In the genomic region with DNA sequence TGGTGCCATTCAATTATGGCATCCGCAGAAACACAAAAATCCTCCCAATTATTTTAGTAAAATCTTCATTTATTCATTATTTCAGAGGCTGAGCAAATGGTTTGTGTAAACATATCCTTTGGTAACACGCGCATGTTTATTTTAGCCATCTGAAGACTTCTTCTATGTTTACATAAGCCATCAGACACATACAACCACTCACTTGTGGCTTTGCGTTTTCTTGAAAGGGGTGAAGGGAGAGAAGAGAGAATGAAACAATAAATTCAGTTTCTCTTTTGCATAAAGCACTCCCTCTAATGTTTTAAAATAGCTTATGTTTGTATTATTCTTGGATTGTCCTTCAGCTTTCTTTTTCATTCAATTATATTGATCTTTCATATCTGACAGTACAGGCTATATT, we compare ENCODE assay signal across 15 cellular contexts.
DNase-seq lines count a peak whose midpoint lies in the region; ATAC-seq and TF ChIP-seq lines count a peak whose summit lies in the region.
"Had no signal": no experiment of that assay in that cellular context is flagged by ENCODE, and none has a peak within 500 bp of the region (broad histone marks: within the 10 kb centered on the region; RNA-seq: fewer than 3 reads in every experiment).

No MANE protein-coding gene starts in this region.

- no peak for TF ChIP-seq EP300 in esophagus muscularis mucosa (IDR thresholded peaks at IDR 0.05)
- TF ChIP-seq EP300 in sigmoid colon (IDR thresholded peaks at IDR 0.05): no peak

- TF ChIP-seq POLR2A in esophagus muscularis mucosa (IDR thresholded peaks at IDR 0.05; ENCODE audit: low read depth) (no peak), sigmoid colon (IDR thresholded peaks at IDR 0.05) (no peak)

- peaks cover 22% of the 10 kb centered on the region for H3K4me1 Mint-ChIP-seq in Calu3 (ENCODE audit: low read depth, unreplicated experiment)
- H3K4me1 Mint-ChIP-seq in CD4-positive, alpha-beta T cell (ENCODE audit: low read depth): no peaks in the 10 kb centered on the region
- H3K4me1 Mint-ChIP-seq in naive thymus-derived CD4-positive, alpha-beta T cell: no peaks in the 10 kb centered on the region
- H3K4me1 Mint-ChIP-seq: CD14-positive monocyte had no signal

- no peaks in the 10 kb centered on the region for H3K27me3 ChIP-seq in esophagus muscularis mucosa
- no peaks in the 10 kb centered on the region for H3K27me3 ChIP-seq in sigmoid colon
- no peaks in the 10 kb centered on the region for H3K27me3 ChIP-seq in CD4-positive, alpha-beta T cell (ENCODE audit: control insufficient read depth, insufficient read depth, low read length)
- no peaks in the 10 kb centered on the region for H3K27me3 ChIP-seq in naive thymus-derived CD4-positive, alpha-beta T cell (ENCODE audit: control insufficient read depth in 2 of 2, insufficient read depth in 2 of 2, low read length in 2 of 2)

- no peak for ATAC-seq in HG02610 (IDR thresholded peaks at IDR 0.05; ENCODE audit: unreplicated experiment)
- no peak for ATAC-seq in CD4-positive, alpha-beta T cell (ENCODE audit: poor library complexity)
- no peak for ATAC-seq in naive thymus-derived CD4-positive, alpha-beta T cell

- H3K27ac Mint-ChIP-seq in Calu3 (ENCODE audit: unreplicated experiment): peak overlapping the region; percentile 94
- no peak overlapping the region for H3K27ac Mint-ChIP-seq in CD4-positive, alpha-beta T cell
- no peak overlapping the region for H3K27ac Mint-ChIP-seq in naive thymus-derived CD4-positive, alpha-beta T cell
- H3K27ac Mint-ChIP-seq: CD14-positive monocyte; T-helper 1 cell treated with Interleukin-12 subunit alpha and Interleukin-12 subunit beta and Interleukin-4 antibody, amounts not matched to agents 30 μg/mL and 1 μg/mL, for 36 hours had no signal

- H3K36me3 ChIP-seq in esophagus muscularis mucosa: no peaks in the 10 kb centered on the region
- no peaks in the 10 kb centered on the region for H3K36me3 ChIP-seq in sigmoid colon
- H3K36me3 ChIP-seq in naive thymus-derived CD4-positive, alpha-beta T cell (ENCODE audit: control insufficient read depth in 2 of 3, insufficient read depth in 3 of 3, low read length in 3 of 3): no peaks in the 10 kb centered on the region

- no peaks in the 10 kb centered on the region for H3K27me3 Mint-ChIP-seq in Calu3 (ENCODE audit: unreplicated experiment)
- H3K27me3 Mint-ChIP-seq in CD4-positive, alpha-beta T cell: no peaks in the 10 kb centered on the region
- no peaks in the 10 kb centered on the region for H3K27me3 Mint-ChIP-seq in naive thymus-derived CD4-positive, alpha-beta T cell

- H3K27ac ChIP-seq in esophagus muscularis mucosa (replicated peaks in 1 of 4) (peak overlapping the region; percentile 24 to 79 (median 67)), sigmoid colon (peak overlapping the region; percentile 17 to 74 (median 64))
- no peak overlapping the region for H3K27ac ChIP-seq in CD4-positive, alpha-beta T cell (ENCODE audit: low read depth, low read length)
- no peak overlapping the region for H3K27ac ChIP-seq in naive thymus-derived CD4-positive, alpha-beta T cell (ENCODE audit: low read depth, low read length)

- BruUV-seq in Calu3 (replicated peaks; lab: Mats Ljungman, UMichigan): no TSS peak

- DNase-seq in Calu3 (no peak), NCI-H69 (lab: John Stamatoyannopoulos, UW) (peak; percentile 74), esophagus muscularis mucosa (ENCODE audit: extremely low spot score) (no peak), sigmoid colon (no peak), mesenteric fat pad (ENCODE audit: low spot score) (no peak)
- DNase-seq in CD4-positive, alpha-beta T cell: no peak
- no peak for DNase-seq in naive thymus-derived CD4-positive, alpha-beta T cell
- DNase-seq: activated CD4-positive, alpha-beta T cell treated with anti-CD3 and anti-CD28 coated beads for 1 hour; effector CD8-positive, alpha-beta T cell; NCI-H1694 treated with DMSO at 0.1 percent for 48 hours; stimulated activated naive CD4-positive, alpha-beta T cell treated with Interleukin-2 at 50 U/mL for 16 hours had no signal

- intact Hi-C loops in Calu3 (cut with micrococcal nuclease; ENCODE audit: unreplicated experiment): loop anchor here (5.0 kb wide), 3 partner anchors 114 to 224 kb away; no protein-coding TSS in a partner anchor
- intact Hi-C loops in esophagus muscularis mucosa (cut with DNase I): loop anchor here (5.0 to 10.0 kb wide), 3 partner anchors 66 to 673 kb away; no protein-coding TSS in a partner anchor
- intact Hi-C loops in sigmoid colon (cut with DNase I): loop anchor here (5.0 kb wide), 1 partner anchor 214 kb away; the partner anchor contains the start of gene NFIB
- intact Hi-C loops in CD4-positive, alpha-beta T cell (cut with DNase I, micrococcal nuclease): no loop called here
- intact Hi-C loops in naive thymus-derived CD4-positive, alpha-beta T cell (cut with micrococcal nuclease): no loop called here

- POLR2A ChIA-PET in CD4-positive, alpha-beta T cell (lab: Charles Lee): no interaction called here
- POLR2A ChIA-PET in naive thymus-derived CD4-positive, alpha-beta T cell (lab: Charles Lee): no interaction called here

- WGBS in esophagus muscularis mucosa: 37% methylated on average over 4 of the region's 4 CpGs
- WGBS in sigmoid colon, 2 donors: 59% methylated on average over 4 of the region's 4 CpGs

- CTCF ChIA-PET in Calu3 (lab: Charles Lee): interaction anchor here (0.7 kb wide), 2 partner anchors 164 to 408 kb away, joined by 3 to 16 read pairs; no protein-coding TSS in a partner anchor
- CTCF ChIA-PET in CD4-positive, alpha-beta T cell (lab: Charles Lee): interaction anchor here (1.0 kb wide), 1 partner anchor 8 kb away, joined by 4 read pairs; no protein-coding TSS in a partner anchor
- CTCF ChIA-PET in naive thymus-derived CD4-positive, alpha-beta T cell (lab: Charles Lee): no interaction called here

- H3K4me1 ChIP-seq in esophagus muscularis mucosa: peaks cover 30 to 56% (median 51%) of the 10 kb centered on the region in 4 donors
- peaks cover 0 to 52% (median 35%) of the 10 kb centered on the region in 4 donors for H3K4me1 ChIP-seq in sigmoid colon
- no peaks in the 10 kb centered on the region for H3K4me1 ChIP-seq in naive thymus-derived CD4-positive, alpha-beta T cell (ENCODE audit: control insufficient read depth in 2 of 2, insufficient read depth in 2 of 2, low read length in 2 of 2)

- H3K36me3 Mint-ChIP-seq in Calu3 (ENCODE audit: insufficient read depth, unreplicated experiment): peaks cover 21% of the 10 kb centered on the region
- no peaks in the 10 kb centered on the region for H3K36me3 Mint-ChIP-seq in CD4-positive, alpha-beta T cell (ENCODE audit: low read depth)
- no peaks in the 10 kb centered on the region for H3K36me3 Mint-ChIP-seq in naive thymus-derived CD4-positive, alpha-beta T cell
- H3K36me3 Mint-ChIP-seq: CD14-positive monocyte had no signal

- H3K9me3 ChIP-seq in esophagus muscularis mucosa (no peaks in the 10 kb centered on the region), sigmoid colon (no peaks in the 10 kb centered on the region)
- no peaks in the 10 kb centered on the region for H3K9me3 ChIP-seq in CD4-positive, alpha-beta T cell (ENCODE audit: control insufficient read depth, low read length)
- H3K9me3 ChIP-seq in naive thymus-derived CD4-positive, alpha-beta T cell (ENCODE audit: control insufficient read depth in 2 of 3, low read length in 3 of 3): no peaks in the 10 kb centered on the region

- no peaks in the 10 kb centered on the region for H3K9me3 Mint-ChIP-seq in Calu3 (ENCODE audit: low read depth, unreplicated experiment)
- H3K9me3 Mint-ChIP-seq in CD4-positive, alpha-beta T cell: no peaks in the 10 kb centered on the region
- H3K9me3 Mint-ChIP-seq in naive thymus-derived CD4-positive, alpha-beta T cell: peaks cover 0 to 4% (median 0%) of the 10 kb centered on the region in 11 donors
- H3K9me3 Mint-ChIP-seq: T-helper 1 cell treated with Interleukin-12 subunit alpha and Interleukin-12 subunit beta and Interleukin-4 antibody, amounts not matched to agents 30 μg/mL and 1 μg/mL, for 36 hours had no signal

- TF ChIP-seq CTCF in Calu3 (IDR thresholded peaks at IDR 0.05; ENCODE audit: unreplicated experiment): no peak
- TF ChIP-seq CTCF in esophagus muscularis mucosa (IDR thresholded peaks at IDR 0.05): no peak
- no peak for TF ChIP-seq CTCF in sigmoid colon (IDR thresholded peaks at IDR 0.05)
- TF ChIP-seq CTCF in CD4-positive, alpha-beta T cell (IDR thresholded peaks at IDR 0.05): no peak

- H3K4me3 ChIP-seq in esophagus muscularis mucosa (peak overlapping the region in 2 of 4 donors; percentile 5 to 11), sigmoid colon (no peak overlapping the region)
- H3K4me3 ChIP-seq in naive thymus-derived CD4-positive, alpha-beta T cell (ENCODE audit: low read length): no peak overlapping the region
- H3K4me3 ChIP-seq: lung had no signal

- peak overlapping the region; percentile 69 for H3K4me3 Mint-ChIP-seq in Calu3 (ENCODE audit: low read depth, unreplicated experiment)
- no peak overlapping the region for H3K4me3 Mint-ChIP-seq in CD4-positive, alpha-beta T cell
- no peak overlapping the region for H3K4me3 Mint-ChIP-seq in naive thymus-derived CD4-positive, alpha-beta T cell
- H3K4me3 Mint-ChIP-seq: CD14-positive monocyte; T-helper 1 cell treated with Interleukin-12 subunit alpha and Interleukin-12 subunit beta and Interleukin-4 antibody, amounts not matched to agents 30 μg/mL and 1 μg/mL, for 36 hours had no signal

Comparison
In these comparisons a context has a peak if more than half of its experiments do, and no peak if none do; other contexts are left out.
1. H3K27ac ChIP-seq: peak in esophagus muscularis mucosa (4 of 4) and sigmoid colon (4 of 4); none in CD4-positive, alpha-beta T cell (single experiment) and naive thymus-derived CD4-positive, alpha-beta T cell (single experiment).
2. intact Hi-C loops: an anchor here in Calu3 (5.0 kb wide), esophagus muscularis mucosa (5.0 to 10.0 kb wide) and sigmoid colon (5.0 kb wide); none called in CD4-positive, alpha-beta T cell and naive thymus-derived CD4-positive, alpha-beta T cell.